Comparison of ENCODE assay signal across 8 cellular contexts in genomic region chr18:35513181-35513932, GRCh38. TPM values are rescaled to one million over a fixed set of nuclear protein-coding genes. Genes with fewer than 3 reads are reported as not detected.
DNase-seq lines count a peak whose midpoint lies in the region; ATAC-seq and TF ChIP-seq lines count a peak whose summit lies in the region.
"Had no signal": no experiment of that assay in that cellular context is flagged by ENCODE, and none has a peak within 500 bp of the region (broad histone marks: within the 10 kb centered on the region; RNA-seq: fewer than 3 reads in every experiment).

No MANE protein-coding gene starts in this region.

- CTCF ChIA-PET in activated CD8-positive, alpha-beta T cell treated with anti-CD3 and anti-CD28 coated beads, Interleukin-2, amount 10 ng/mL, durations not matched to agents 7 days and 5 days (lab: Charles Lee), result interaction anchor here (1.3 kb wide), 1 partner anchor 11 kb away, joined by 3 read pairs; no protein-coding TSS in a partner anchor

- H3K4me3 ChIP-seq in endodermal cell (ENCODE audit: low read length) (no peak overlapping the region), lung (no peak overlapping the region), upper lobe of right lung (no peak overlapping the region)

- H3K9me3 Mint-ChIP-seq in endodermal cell, result no peaks in the 10 kb centered on the region
- no peaks in the 10 kb centered on the region for H3K9me3 Mint-ChIP-seq in activated CD8-positive, alpha-beta T cell treated with anti-CD3 and anti-CD28 coated beads, Interleukin-2, amount 10 ng/mL, durations not matched to agents 7 days and 5 days (ENCODE audit: insufficient read depth)

- WGBS in endodermal cell (ENCODE audit: insufficient coverage in 1 of 2, insufficient read length in 1 of 2), 2 experiments, result 62 to 67% methylated on average over 5 to 7 of the region's 7 CpGs
- WGBS in lung, 2 donors, result 66 to 87% methylated on average over 7 of the region's 7 CpGs

- intact Hi-C loops in upper lobe of right lung (cut with DNase I), result no loop called here

- H3K27ac ChIP-seq in endodermal cell (ENCODE audit: low read depth, low read length), result peak overlapping the region; percentile 14
- H3K27ac ChIP-seq in lung (ENCODE audit: low read depth in 1 of 2, low read length in 1 of 2), result peak overlapping the region in 1 of 2 donors; percentile 62
- peak overlapping the region; percentile 61 for H3K27ac ChIP-seq in upper lobe of right lung

- H3K9ac ChIP-seq in endodermal cell (ENCODE audit: extremely low read depth, low read length, poor library complexity, severe bottlenecking), result no peak overlapping the region

- H3K9me3 ChIP-seq in endodermal cell (ENCODE audit: control insufficient read depth, low read length) (no peaks in the 10 kb centered on the region), lung (ENCODE audit: control insufficient read depth in 2 of 2, insufficient read depth in 1 of 2, low read length in 1 of 2) (no peaks in the 10 kb centered on the region), upper lobe of right lung (no peaks in the 10 kb centered on the region)

- H3K27me3 ChIP-seq in endodermal cell (ENCODE audit: control insufficient read depth, insufficient read depth, low read length, poor library complexity, severe bottlenecking), result no peaks in the 10 kb centered on the region
- no peaks in the 10 kb centered on the region for H3K27me3 ChIP-seq in lung (ENCODE audit: control insufficient read depth, insufficient read depth)
- no peaks in the 10 kb centered on the region for H3K27me3 ChIP-seq in upper lobe of right lung

- no peaks in the 10 kb centered on the region for H3K36me3 ChIP-seq in endodermal cell (ENCODE audit: control insufficient read depth, insufficient read depth, low read length)
- H3K36me3 ChIP-seq in lung (ENCODE audit: control insufficient read depth in 2 of 2, insufficient read depth in 2 of 2, low read length in 2 of 2), result no peaks in the 10 kb centered on the region
- no peaks in the 10 kb centered on the region for H3K36me3 ChIP-seq in upper lobe of right lung

- H3K27me3 Mint-ChIP-seq in endodermal cell (ENCODE audit: insufficient read depth), result no peaks in the 10 kb centered on the region
- H3K27me3 Mint-ChIP-seq in activated CD8-positive, alpha-beta T cell treated with anti-CD3 and anti-CD28 coated beads, Interleukin-2, amount 10 ng/mL, durations not matched to agents 7 days and 5 days (ENCODE audit: low read depth), result no peaks in the 10 kb centered on the region

- in situ Hi-C loops in KBM-7 (cut with MboI; ENCODE audit: low pct_unique_long_range_greater_than_20kb, low sequenced_read_pairs), result no loop called here

- POLR2A ChIA-PET in activated CD8-positive, alpha-beta T cell treated with anti-CD3 and anti-CD28 coated beads, Interleukin-2, amount 10 ng/mL, durations not matched to agents 7 days and 5 days (lab: Charles Lee), result no interaction called here

- H3K36me3 Mint-ChIP-seq in endodermal cell (ENCODE audit: low read depth), result no peaks in the 10 kb centered on the region
- no peaks in the 10 kb centered on the region for H3K36me3 Mint-ChIP-seq in activated CD8-positive, alpha-beta T cell treated with anti-CD3 and anti-CD28 coated beads, Interleukin-2, amount 10 ng/mL, durations not matched to agents 7 days and 5 days (ENCODE audit: low read depth)

- H3K4me1 Mint-ChIP-seq in endodermal cell, result peaks cover 32% of the 10 kb centered on the region
- H3K4me1 Mint-ChIP-seq in activated CD8-positive, alpha-beta T cell treated with anti-CD3 and anti-CD28 coated beads, Interleukin-2, amount 10 ng/mL, durations not matched to agents 7 days and 5 days (ENCODE audit: low read depth), result no peaks in the 10 kb centered on the region

- TF ChIP-seq CTCF in endodermal cell (conservative IDR thresholded peaks at IDR 0.05) (no peak), lung (IDR thresholded peaks at IDR 0.05; ENCODE audit: control extremely low read depth, extremely low read depth) (no peak), upper lobe of right lung (IDR thresholded peaks at IDR 0.05) (no peak)

- ATAC-seq in lung (ENCODE audit: insufficient read depth, low FRiP score) (peak; percentile 59), upper lobe of right lung (peak; percentile 80), GM18858 (IDR thresholded peaks at IDR 0.05; ENCODE audit: unreplicated experiment) (no peak)
- ATAC-seq in activated CD8-positive, alpha-beta T cell treated with anti-CD3 and anti-CD28 coated beads, Interleukin-2, amount 10 ng/mL, durations not matched to agents 7 days and 5 days, result no peak

- H3K27ac Mint-ChIP-seq in endodermal cell, result peak overlapping the region; percentile 88
- H3K27ac Mint-ChIP-seq in activated CD8-positive, alpha-beta T cell treated with anti-CD3 and anti-CD28 coated beads, Interleukin-2, amount 10 ng/mL, durations not matched to agents 7 days and 5 days, result no peak overlapping the region

- H3K4me3 Mint-ChIP-seq in endodermal cell, result no peak overlapping the region
- no peak overlapping the region for H3K4me3 Mint-ChIP-seq in activated CD8-positive, alpha-beta T cell treated with anti-CD3 and anti-CD28 coated beads, Interleukin-2, amount 10 ng/mL, durations not matched to agents 7 days and 5 days

- DNase-seq in KBM-7 (peak; percentile 25), endodermal cell (peak; percentile 87), lung (ENCODE audit: low spot score) (peak; percentile 49), upper lobe of right lung (peak; percentile 69), HK-2 (ENCODE audit: unreplicated experiment) (no peak)
- DNase-seq in activated CD8-positive, alpha-beta T cell treated with anti-CD3 and anti-CD28 coated beads, Interleukin-2, amount 10 ng/mL, durations not matched to agents 7 days and 5 days, result no peak
- DNase-seq: activated gamma-delta T cell treated with Interleukin-2 at 50 U/mL for 16 hours had no signal

- H3K4me1 ChIP-seq in endodermal cell (ENCODE audit: control insufficient read depth, insufficient read depth, low read length), result peaks cover 11% of the 10 kb centered on the region
- peaks cover 0 to 5% of the 10 kb centered on the region in 2 donors for H3K4me1 ChIP-seq in lung (ENCODE audit: control insufficient read depth in 2 of 2, insufficient read depth in 2 of 2, low read length in 2 of 2)
- peaks cover 3% of the 10 kb centered on the region for H3K4me1 ChIP-seq in upper lobe of right lung

RNA-seq across cellular contexts. Expression of gene INO80C, which starts 15.6 kb away (rescaled TPM):
- 10 to 100 TPM; 31.1 to 31.9 TPM for total RNA-seq in endodermal cell
- 32.4 TPM for polyA plus RNA-seq in endodermal cell (2013, experiment 1 of 2)
- 27.4 TPM for polyA plus RNA-seq in endodermal cell (2013, experiment 2 of 2)
- total RNA-seq in lung, result 10 to 100 TPM; 26.7 to 31.5 TPM
- 10 to 100 TPM; 31.5 to 35.6 TPM for polyA plus RNA-seq in lung
- 34.6 TPM for total RNA-seq in upper lobe of right lung
- 10 to 100 TPM; 12.9 to 19.4 TPM for total RNA-seq in activated CD8-positive, alpha-beta T cell treated with anti-CD3 and anti-CD28 coated beads, Interleukin-2, amount 10 ng/mL, durations not matched to agents 7 days and 5 days

Comparison
In these comparisons a context has a peak if more than half of its experiments do, and no peak if none do; other contexts are left out.
1. DNase-seq: peak in KBM-7 (single experiment), endodermal cell (single experiment), lung (single experiment) and upper lobe of right lung (single experiment); none in activated CD8-positive, alpha-beta T cell treated with anti-CD3 and anti-CD28 coated beads, Interleukin-2, amount 10 ng/mL, durations not matched to agents 7 days and 5 days (single experiment) and HK-2 (single experiment).
2. ATAC-seq: peak in lung (single experiment) and upper lobe of right lung (single experiment); none in GM18858 (single experiment) and activated CD8-positive, alpha-beta T cell treated with anti-CD3 and anti-CD28 coated beads, Interleukin-2, amount 10 ng/mL, durations not matched to agents 7 days and 5 days (single experiment).